ENCODE assay signal across 8 cellular contexts in the genomic region with DNA sequence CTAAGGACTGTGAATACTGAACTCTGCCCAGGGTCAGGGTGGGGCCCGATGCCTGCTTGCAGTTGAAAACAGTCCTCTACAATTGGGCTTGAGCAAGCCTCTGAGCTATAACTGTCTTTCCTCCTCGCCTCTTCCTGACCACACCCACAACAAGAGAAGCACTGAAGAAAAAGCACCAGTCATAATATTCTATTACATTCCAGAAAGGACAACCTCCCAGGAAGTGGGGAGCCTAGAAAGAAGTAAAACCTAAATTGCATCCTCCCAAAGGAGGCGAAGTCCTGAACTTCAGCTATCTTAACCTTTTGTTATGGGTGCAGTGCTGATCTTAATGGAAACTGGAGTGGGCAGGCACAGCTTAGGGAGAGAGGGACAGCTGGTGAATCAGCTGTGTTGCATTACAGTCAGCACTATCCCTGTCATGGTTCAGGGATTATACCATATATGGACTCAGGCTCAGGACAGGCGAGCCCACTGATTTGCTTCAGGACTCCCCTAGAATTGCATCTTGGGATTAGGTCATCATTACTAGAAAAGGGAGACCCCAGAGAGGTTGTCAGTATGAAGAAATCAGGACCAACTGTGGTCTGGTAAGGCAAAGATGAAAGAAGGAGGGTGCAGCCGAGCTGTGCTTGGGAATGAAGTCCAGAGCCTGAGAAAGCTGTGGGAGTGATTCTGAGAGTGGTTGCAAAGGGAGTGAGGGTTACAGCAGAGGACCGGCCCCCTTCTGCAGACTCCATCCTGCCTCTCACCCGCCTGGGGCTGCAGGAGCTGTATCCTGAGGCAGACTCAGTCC. TPM values are rescaled to one million over a fixed set of nuclear protein-coding genes. Genes with fewer than 3 reads are reported as not detected.
DNase-seq lines count a peak whose midpoint lies in the region; ATAC-seq and TF ChIP-seq lines count a peak whose summit lies in the region.

No MANE protein-coding gene starts in this region.

- H3K27ac ChIP-seq in RWPE1 = peak overlapping the region; percentile 54

- POLR2A ChIA-PET in RWPE1 (lab: Yijun Ruan, JAX; ENCODE audit: low non-redundant PET) = no interaction called here

- TF ChIP-seq CTCF in RWPE1 (conservative IDR thresholded peaks at IDR 0.05; ENCODE audit: low read depth) = no peak

- ATAC-seq in GM19455 (IDR thresholded peaks at IDR 0.05; ENCODE audit: unreplicated experiment) (peak; percentile 59), HG03439 (IDR thresholded peaks at IDR 0.05; ENCODE audit: unreplicated experiment) (peak; percentile 69)

- CTCF ChIA-PET in RWPE1 (lab: Yijun Ruan, JAX) = interaction anchor here (1.1 to 1.2 kb wide), 2 partner anchors 19 to 187 kb away, joined by 3 to 14 read pairs; no protein-coding TSS in a partner anchor

- DNase-seq in DMS53 treated with DMSO at 0.1 percent for 48 hours (lab: John Stamatoyannopoulos, UW; ENCODE audit: unreplicated experiment) (peak; percentile 33), RWPE1 (ENCODE audit: low spot score) (peak; percentile 42), fibroblast of the conjunctiva (ENCODE audit: low read depth) (peak; percentile 90), renal cortical epithelial cell (ENCODE audit: low read depth) (peak; percentile 98), NCI-H1436 (lab: John Stamatoyannopoulos, UW) (no peak)
- no peak for DNase-seq in activated CD4-positive, CD25-positive, alpha-beta regulatory T cell treated with anti-CD3 and anti-CD28 coated beads, Interleukin-2, amount 50 U/mL, for 72 hours

RNA-seq across cellular contexts. Expression of gene TRAM2, which starts 18.3 kb away (rescaled TPM):
- 11.5 and 47.0 TPM in 2 replicates for total RNA-seq in renal cortical epithelial cell

Comparison
In these comparisons a context has a peak if more than half of its experiments do, and no peak if none do; other contexts are left out.
1. DNase-seq: peak in DMS53 treated with DMSO at 0.1 percent for 48 hours (single experiment), RWPE1 (single experiment), fibroblast of the conjunctiva (single experiment) and renal cortical epithelial cell (single experiment); none in activated CD4-positive, CD25-positive, alpha-beta regulatory T cell treated with anti-CD3 and anti-CD28 coated beads, Interleukin-2, amount 50 U/mL, for 72 hours (single experiment) and NCI-H1436 (single experiment).